In the genomic region with DNA sequence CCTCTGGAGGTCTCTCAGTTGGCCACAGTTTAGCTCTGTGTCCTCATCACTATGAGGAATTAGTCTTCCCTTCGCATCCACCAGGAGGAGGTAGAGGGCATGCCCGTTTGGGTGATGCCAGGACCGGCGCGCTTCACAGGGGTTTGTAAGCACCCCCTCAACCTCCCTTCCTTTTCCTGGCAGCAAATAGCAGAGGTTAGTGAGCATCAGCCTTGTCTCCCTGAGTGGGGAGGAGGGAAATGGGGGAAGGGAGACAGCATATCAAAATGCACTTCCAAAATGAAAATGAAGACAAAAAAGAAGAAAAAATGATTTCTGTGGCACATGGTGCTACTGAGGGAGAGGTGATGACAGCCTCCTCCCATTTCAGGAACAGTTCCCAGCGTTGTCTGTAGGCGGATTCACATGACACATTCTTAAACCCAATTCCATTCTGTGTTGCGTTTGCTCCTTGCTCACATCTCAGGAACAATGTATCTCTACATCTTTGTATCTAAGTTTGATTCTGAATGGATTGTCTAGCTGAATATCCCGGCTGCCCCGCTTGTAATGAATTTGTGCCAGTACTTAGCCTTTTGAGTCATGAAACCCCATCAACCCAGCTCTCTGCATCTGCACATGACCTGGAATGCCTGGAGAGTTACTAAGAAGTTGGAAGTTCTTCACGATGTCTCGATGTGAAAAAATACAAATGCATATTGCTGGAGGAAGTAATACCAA, we compare ENCODE assay signal across 8 cellular contexts. TPM values are rescaled to one million over a fixed set of nuclear protein-coding genes. Genes with fewer than 3 reads are reported as not detected.
DNase-seq lines count a peak whose midpoint lies in the region; ATAC-seq, FAIRE-seq and TF ChIP-seq lines count a peak whose summit lies in the region.

No MANE protein-coding gene starts in this region.

- no peak overlapping the region for H3K4me3 ChIP-seq in lower leg skin (ENCODE audit: low read depth, poor library complexity, severe bottlenecking)

- no peaks in the 10 kb centered on the region for H3K36me3 Mint-ChIP-seq in activated CD4-positive, alpha-beta T cell treated with anti-CD3 and anti-CD28 coated beads, Interleukin-2, amount 10 ng/mL, durations not matched to agents 7 days and 5 days (ENCODE audit: low read depth)

- intact Hi-C loops in lower leg skin (cut with DNase I; ENCODE audit: low total_unique reads), result no loop called here

- peak in 1 of 3 donors; percentile 17 for TF ChIP-seq CTCF in lower leg skin (IDR thresholded peaks at IDR 0.05)

- no peak for TF ChIP-seq POLR2A in lower leg skin (IDR thresholded peaks at IDR 0.05)

- WGBS in lower leg skin, 2 donors, result 3 to 8% methylated on average over 12 of the region's 12 CpGs

- peak; percentile 66 for FAIRE-seq in GM19239 (lab: Jason Lieb, UNC)

- ATAC-seq in HG03095 (IDR thresholded peaks at IDR 0.05; ENCODE audit: unreplicated experiment), result no peak

- H3K27ac Mint-ChIP-seq in activated CD4-positive, alpha-beta T cell treated with anti-CD3 and anti-CD28 coated beads, Interleukin-2, amount 10 ng/mL, durations not matched to agents 7 days and 5 days, result no peak overlapping the region

- H3K4me3 Mint-ChIP-seq in activated CD4-positive, alpha-beta T cell treated with anti-CD3 and anti-CD28 coated beads, Interleukin-2, amount 10 ng/mL, durations not matched to agents 7 days and 5 days, result no peak overlapping the region

- no peaks in the 10 kb centered on the region for H3K9me3 Mint-ChIP-seq in activated CD4-positive, alpha-beta T cell treated with anti-CD3 and anti-CD28 coated beads, Interleukin-2, amount 10 ng/mL, durations not matched to agents 7 days and 5 days

- CTCF ChIA-PET in activated CD4-positive, alpha-beta T cell treated with anti-CD3 and anti-CD28 coated beads, Interleukin-2, amount 10 ng/mL, durations not matched to agents 7 days and 5 days (lab: Charles Lee), result interaction anchor here (0.9 to 2.3 kb wide), 8 partner anchors 8 to 175 kb away, joined by 3 to 15 read pairs (median 3); no protein-coding TSS in a partner anchor

- POLR2A ChIA-PET in activated CD4-positive, alpha-beta T cell treated with anti-CD3 and anti-CD28 coated beads, Interleukin-2, amount 10 ng/mL, durations not matched to agents 7 days and 5 days (lab: Charles Lee), result no interaction called here

- peaks cover 34% of the 10 kb centered on the region for H3K27me3 Mint-ChIP-seq in activated CD4-positive, alpha-beta T cell treated with anti-CD3 and anti-CD28 coated beads, Interleukin-2, amount 10 ng/mL, durations not matched to agents 7 days and 5 days

- DNase-seq in AG08396 (ENCODE audit: low spot score), result peak; percentile 72
- peak; percentile 53 for DNase-seq in GM19239 (ENCODE audit: insufficient read length, low spot score)
- DNase-seq in NCI-H460 (ENCODE audit: extremely low read depth, low read depth), result peak; percentile 70
- DNase-seq in activated CD4-positive, alpha-beta T cell treated with anti-CD3 and anti-CD28 coated beads, Interleukin-2, amount 10 ng/mL, durations not matched to agents 7 days and 5 days, result peak; percentile 64
- DNase-seq in dermis microvascular lymphatic vessel endothelial cell (ENCODE audit: low read depth in 2 of 2), result peak; percentile 43 to 66
- peak; percentile 43 to 91 for DNase-seq in lower leg skin (ENCODE audit: low spot score in 2 of 2)
- peak; percentile 38 to 53 for DNase-seq in stimulated activated CD4-positive, alpha-beta T cell treated with anti-CD3 and anti-CD28 coated beads, Interleukin-4, amount 100 ng/mL, for 48 hours (ENCODE audit: low read depth in 2 of 2)

- H3K4me1 Mint-ChIP-seq in activated CD4-positive, alpha-beta T cell treated with anti-CD3 and anti-CD28 coated beads, Interleukin-2, amount 10 ng/mL, durations not matched to agents 7 days and 5 days, result peaks cover 10% of the 10 kb centered on the region

RNA-seq across cellular contexts. Expression of a gene that starts 45.1 kb away (rescaled TPM):
- 7.9 and 10.6 TPM in 2 replicates for total RNA-seq in NCI-H460 (2014; rRNA removed; shearing (Covaris generic))
- 24.3 and 36.9 TPM in 2 replicates for polyA plus RNA-seq in NCI-H460 (2014; cell fraction: nucleus; rRNA removed)
- total RNA-seq in activated CD4-positive, alpha-beta T cell treated with anti-CD3 and anti-CD28 coated beads, Interleukin-2, amount 10 ng/mL, durations not matched to agents 7 days and 5 days, result 1 to 10 TPM; 1.1 to 1.9 TPM
- total RNA-seq in dermis microvascular lymphatic vessel endothelial cell, result 2.7 and 3.1 TPM in 2 replicates
- 10 to 100 TPM; 28.7 to 52.4 (median 29.8) TPM for total RNA-seq in lower leg skin

RNA-seq across cellular contexts. Expression of a gene that starts 56.1 kb away (rescaled TPM):
- 19.3 and 23.4 TPM in 2 replicates for total RNA-seq in NCI-H460 (2014; rRNA removed; shearing (Covaris generic))
- polyA plus RNA-seq in NCI-H460 (2014; cell fraction: nucleus; rRNA removed), result 9.3 and 10.6 TPM in 2 replicates
- 10 to 100 TPM; 33.0 to 35.2 TPM for total RNA-seq in activated CD4-positive, alpha-beta T cell treated with anti-CD3 and anti-CD28 coated beads, Interleukin-2, amount 10 ng/mL, durations not matched to agents 7 days and 5 days
- total RNA-seq in dermis microvascular lymphatic vessel endothelial cell (18.7 and 22.0 TPM in 2 replicates), lower leg skin (10 to 100 TPM; 17.2 to 24.1 (median 20.7) TPM)
